26 cellular contexts compared by ENCODE assay signal in the genomic region with DNA sequence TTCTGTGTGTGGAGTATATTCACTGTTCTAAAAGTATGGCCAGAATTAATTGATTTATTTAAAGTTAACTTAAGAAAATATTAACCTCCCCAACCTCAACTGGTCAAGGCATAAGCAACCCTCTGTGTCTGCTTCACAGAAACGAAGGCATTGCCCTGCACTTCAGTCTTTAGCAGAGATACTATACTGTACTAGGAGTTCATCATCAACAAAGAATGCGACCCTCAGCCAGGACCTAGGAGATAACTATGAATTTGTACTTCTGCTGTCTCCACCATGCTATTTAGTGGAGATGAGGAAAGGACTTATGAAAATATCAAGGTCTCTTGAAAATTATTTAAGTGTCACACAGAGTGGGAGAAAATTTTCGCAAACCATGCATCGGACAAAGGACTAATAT. TPM values are rescaled to one million over a fixed set of nuclear protein-coding genes. Genes with fewer than 3 reads are reported as not detected.
"Had no signal": no experiment of that assay in that cellular context is flagged by ENCODE, and none has a peak within 500 bp of the region (broad histone marks: within the 10 kb centered on the region; RNA-seq: fewer than 3 reads in every experiment).

No MANE protein-coding gene starts in this region.

- H3K27ac ChIP-seq: coronary artery, esophagus squamous epithelium, neural progenitor cell, parathyroid adenoma, right lobe of liver, suprapubic skin, transverse colon, upper lobe of right lung had no signal

- H3K4me3 Mint-ChIP-seq: memory B cell; naive thymus-derived CD4-positive, alpha-beta T cell; nephron; neural progenitor cell; stimulated activated naive B cell treated with anti-CD40 and anti-IgM and Interleukin-4, amounts not matched to agents 10 μg/mL and 1 μg/mL and 100 μg/mL, for 72 hours; stimulated activated naive CD8-positive, alpha-beta T cell treated with anti-CD3 and anti-CD28 coated beads, Interleukin-15, Interleukin-2, amounts not matched to agents 100 ng/mL and 50 ng/mL, for 24 hours had no signal

- H3K36me3 Mint-ChIP-seq: memory B cell; naive thymus-derived CD4-positive, alpha-beta T cell; neural progenitor cell; stimulated activated naive B cell treated with anti-CD40 and anti-IgM and Interleukin-4, amounts not matched to agents 10 μg/mL and 1 μg/mL and 100 μg/mL, for 72 hours had no signal

- H3K36me3 ChIP-seq: esophagus squamous epithelium, neural progenitor cell, right lobe of liver, suprapubic skin, transverse colon, upper lobe of right lung had no signal

- DNase-seq: dermis blood vessel endothelial cell; effector memory CD4-positive, alpha-beta T cell; esophagus squamous epithelium; foreskin melanocyte; head of caudate nucleus; kidney; midbrain; naive thymus-derived CD4-positive, alpha-beta T cell; right lobe of liver; small intestine; stimulated activated CD4-positive, alpha-beta T cell treated with anti-CD3 and anti-CD28 coated beads, Interleukin-15, amount 100 ng/mL, for 24 hours; stimulated activated CD4-positive, alpha-beta T cell treated with anti-CD3 and anti-CD28 coated beads, Interleukin-2, amount 100 ng/mL, for 48 hours; stimulated activated naive B cell treated with anti-CD40 and anti-IgM and Interleukin-4, amounts not matched to agents 10 μg/mL and 1 μg/mL and 100 μg/mL, for 72 hours; transverse colon; upper lobe of right lung had no signal

- H3K9ac ChIP-seq: neural progenitor cell, parathyroid adenoma had no signal

- ATAC-seq: left lobe of liver; naive thymus-derived CD4-positive, alpha-beta T cell; right lobe of liver; stimulated activated naive B cell treated with anti-CD40 and anti-IgM and Interleukin-4, amounts not matched to agents 10 μg/mL and 1 μg/mL and 100 μg/mL, for 72 hours; upper lobe of right lung had no signal

- H3K27me3 ChIP-seq: esophagus squamous epithelium, neural progenitor cell, right lobe of liver, suprapubic skin, transverse colon, upper lobe of right lung had no signal

- H3K4me3 ChIP-seq: coronary artery, esophagus squamous epithelium, lung, neural progenitor cell, right lobe of liver, suprapubic skin, transverse colon, upper lobe of right lung had no signal

- H2AFZ ChIP-seq: neural progenitor cell, parathyroid adenoma had no signal

- H3K27me3 Mint-ChIP-seq: memory B cell; naive thymus-derived CD4-positive, alpha-beta T cell; progenitor cell of endocrine pancreas; stimulated activated naive B cell treated with anti-CD40 and anti-IgM and Interleukin-4, amounts not matched to agents 10 μg/mL and 1 μg/mL and 100 μg/mL, for 72 hours; stimulated activated naive CD8-positive, alpha-beta T cell treated with anti-CD3 and anti-CD28 coated beads, Interleukin-15, Interleukin-2, amounts not matched to agents 100 ng/mL and 50 ng/mL, for 24 hours had no signal

- FAIRE-seq: endothelial cell of umbilical vein, kidney, small intestine had no signal

- H3K9me3 Mint-ChIP-seq: memory B cell; naive thymus-derived CD4-positive, alpha-beta T cell; nephron; neural progenitor cell; stimulated activated naive B cell treated with anti-CD40 and anti-IgM and Interleukin-4, amounts not matched to agents 10 μg/mL and 1 μg/mL and 100 μg/mL, for 72 hours; stimulated activated naive CD8-positive, alpha-beta T cell treated with anti-CD3 and anti-CD28 coated beads, Interleukin-15, Interleukin-2, amounts not matched to agents 100 ng/mL and 50 ng/mL, for 24 hours had no signal

- H3K4me1 ChIP-seq: esophagus squamous epithelium, neural progenitor cell, parathyroid adenoma, right lobe of liver, suprapubic skin, transverse colon, upper lobe of right lung had no signal

- H3K4me1 Mint-ChIP-seq: memory B cell; naive thymus-derived CD4-positive, alpha-beta T cell; nephron; stimulated activated naive B cell treated with anti-CD40 and anti-IgM and Interleukin-4, amounts not matched to agents 10 μg/mL and 1 μg/mL and 100 μg/mL, for 72 hours had no signal

- H3K79me2 ChIP-seq: parathyroid adenoma had no signal

- H3K9me3 ChIP-seq: esophagus squamous epithelium, right lobe of liver, suprapubic skin, transverse colon, upper lobe of right lung had no signal

- H3K4me2 ChIP-seq: neural progenitor cell had no signal

- H3K27ac Mint-ChIP-seq: memory B cell; naive thymus-derived CD4-positive, alpha-beta T cell; nephron; neural progenitor cell; progenitor cell of endocrine pancreas; stimulated activated naive B cell treated with anti-CD40 and anti-IgM and Interleukin-4, amounts not matched to agents 10 μg/mL and 1 μg/mL and 100 μg/mL, for 72 hours; stimulated activated naive CD8-positive, alpha-beta T cell treated with anti-CD3 and anti-CD28 coated beads, Interleukin-15, Interleukin-2, amounts not matched to agents 100 ng/mL and 50 ng/mL, for 24 hours had no signal

RNA-seq across cellular contexts. Expression of a gene that starts 35.7 kb away (rescaled TPM):
- total RNA-seq: naive thymus-derived CD4-positive, alpha-beta T cell had no signal
- polyA plus RNA-seq: naive thymus-derived CD4-positive, alpha-beta T cell had no signal
